ENCODE assay signal across 11 cellular contexts in genomic region chr7:10708447-10708846, GRCh38.
DNase-seq lines count a peak whose midpoint lies in the region; ATAC-seq and TF ChIP-seq lines count a peak whose summit lies in the region.
"Had no signal": no experiment of that assay in that cellular context is flagged by ENCODE, and none has a peak within 500 bp of the region (broad histone marks: within the 10 kb centered on the region; RNA-seq: fewer than 3 reads in every experiment).

No MANE protein-coding gene starts in this region.

- peak; percentile 73 for DNase-seq in GM23338 (ENCODE audit: low spot score)
- peak; percentile 2 to 16 for DNase-seq in NCI-H1930 (lab: John Stamatoyannopoulos, UW)
- peak; percentile 4 for DNase-seq in neural crest cell (ENCODE audit: low read depth, low spot score)
- DNase-seq in NCI-H2029 treated with DMSO at 0.1 percent for 48 hours (lab: John Stamatoyannopoulos, UW), result no peak
- DNase-seq in activated CD4-positive, alpha-beta T cell treated with anti-CD3 and anti-CD28 coated beads for 4 hours, result no peak
- DNase-seq in putamen (ENCODE audit: low spot score), result no peak
- no peak for DNase-seq in tibial artery
- DNase-seq: activated CD4-positive, alpha-beta T cell treated with anti-CD3 and anti-CD28 coated beads for 48 hours; stimulated activated CD4-positive, alpha-beta T cell treated with anti-CD3 and anti-CD28 coated beads, Interleukin-4, amount 100 ng/mL, for 4 hours had no signal

- no peaks in the 10 kb centered on the region for H3K36me3 ChIP-seq in GM23338 (ENCODE audit: insufficient read depth)
- no peaks in the 10 kb centered on the region for H3K36me3 ChIP-seq in tibial artery

- H3K4me3 Mint-ChIP-seq in GM23338, result no peak overlapping the region
- no peak overlapping the region for H3K4me3 Mint-ChIP-seq in neural crest cell
- H3K4me3 Mint-ChIP-seq: central memory CD8-positive, alpha-beta T cell had no signal

- H3K27me3 Mint-ChIP-seq in GM23338 (ENCODE audit: insufficient read depth, low read depth, poor library complexity) (peaks cover 3% of the 10 kb centered on the region), neural crest cell (ENCODE audit: low read depth) (no peaks in the 10 kb centered on the region)
- H3K27me3 Mint-ChIP-seq: central memory CD8-positive, alpha-beta T cell had no signal

- H3K9me3 Mint-ChIP-seq in GM23338 (no peaks in the 10 kb centered on the region), neural crest cell (no peaks in the 10 kb centered on the region)
- H3K9me3 Mint-ChIP-seq: central memory CD8-positive, alpha-beta T cell had no signal

- H3K27me3 ChIP-seq in GM23338 (ENCODE audit: insufficient read depth) (no peaks in the 10 kb centered on the region), tibial artery (no peaks in the 10 kb centered on the region)

- no peaks in the 10 kb centered on the region for H3F3A ChIP-seq in GM23338 (replicated peaks; ENCODE audit: low read depth)

- H3K4me2 ChIP-seq in GM23338, result no peak overlapping the region

- no peak overlapping the region for H2AFZ ChIP-seq in GM23338

- H3K9me2 ChIP-seq in GM23338 (ENCODE audit: insufficient read depth), result no peaks in the 10 kb centered on the region

- H3K27ac Mint-ChIP-seq in GM23338 (no peak overlapping the region), neural crest cell (ENCODE audit: unreplicated experiment) (no peak overlapping the region)

- H3K4me1 ChIP-seq in GM23338 (ENCODE audit: insufficient read depth) (no peaks in the 10 kb centered on the region), tibial artery (no peaks in the 10 kb centered on the region)

- intact Hi-C loops in tibial artery (cut with DNase I; ENCODE audit: low total_unique reads), result no loop called here

- no peak overlapping the region for H3K27ac ChIP-seq in GM23338 (ENCODE audit: low read depth)
- H3K27ac ChIP-seq in VCaP, result no peak overlapping the region
- no peak overlapping the region for H3K27ac ChIP-seq in tibial artery

- H3K4me3 ChIP-seq in GM23338 (no peak overlapping the region), tibial artery (no peak overlapping the region)

- no peaks in the 10 kb centered on the region for H3K4me1 Mint-ChIP-seq in GM23338
- no peaks in the 10 kb centered on the region for H3K4me1 Mint-ChIP-seq in neural crest cell
- H3K4me1 Mint-ChIP-seq: central memory CD8-positive, alpha-beta T cell had no signal

- H3K9me3 ChIP-seq in tibial artery, result no peaks in the 10 kb centered on the region

- H3K79me2 ChIP-seq in GM23338 (replicated peaks; ENCODE audit: insufficient read depth), result no peaks in the 10 kb centered on the region

- H3K36me3 Mint-ChIP-seq in GM23338 (ENCODE audit: low read depth) (no peaks in the 10 kb centered on the region), neural crest cell (ENCODE audit: low read depth) (no peaks in the 10 kb centered on the region)

- H4K20me1 ChIP-seq in GM23338 (replicated peaks; ENCODE audit: insufficient read depth), result no peaks in the 10 kb centered on the region

- ATAC-seq in GM23338, result peak; percentile 89

- TF ChIP-seq CTCF in GM23338 (conservative IDR thresholded peaks at IDR 0.05; ENCODE audit: low read depth in 2 of 2) (peak; percentile 65 to 84), VCaP (conservative IDR thresholded peaks at IDR 0.05) (peak; percentile 69), neural crest cell (conservative IDR thresholded peaks at IDR 0.05) (peak; percentile 60), tibial artery (IDR thresholded peaks at IDR 0.05) (no peak)

TF ChIP-seq in GM23338, 12 proteins besides CTCF, POLR2A, EP300 and RAD21 (continues in another document):
- TF ChIP-seq NANOG (IDR thresholded peaks at IDR 0.05; ENCODE audit: borderline replicate concordance), result no peak
- no peak for TF ChIP-seq EZH2phosphoT487 (IDR thresholded peaks at IDR 0.05; ENCODE audit: unreplicated experiment)
- TF ChIP-seq ETS1 (IDR thresholded peaks at IDR 0.05), result no peak
- no peak for TF ChIP-seq JUNB (IDR thresholded peaks at IDR 0.05; ENCODE audit: unreplicated experiment)
- TF ChIP-seq POLR2AphosphoS5 (IDR thresholded peaks at IDR 0.05; ENCODE audit: low read depth), result no peak
- TF ChIP-seq REST (IDR thresholded peaks at IDR 0.05; ENCODE audit: unreplicated experiment), result no peak
- TF ChIP-seq ZNF114 (CRISPR knock-in tag; IDR thresholded peaks at IDR 0.05), result no peak
- no peak for TF ChIP-seq EZH2 (IDR thresholded peaks at IDR 0.05; ENCODE audit: low read depth, unreplicated experiment)
- no peak for TF ChIP-seq ZNF331 (CRISPR knock-in tag; IDR thresholded peaks at IDR 0.05; ENCODE audit: low read depth)
- TF ChIP-seq STAT1 (IDR thresholded peaks at IDR 0.05; ENCODE audit: unreplicated experiment), result no peak
- no peak for TF ChIP-seq CREB1 (CRISPR knock-in tag; IDR thresholded peaks at IDR 0.05; ENCODE audit: low read depth)

Comparison
In these comparisons a context has a peak if more than half of its experiments do, and no peak if none do; other contexts are left out.
1. DNase-seq: peak in GM23338 (single experiment), NCI-H1930 (2 of 2) and neural crest cell (single experiment); none in NCI-H2029 treated with DMSO at 0.1 percent for 48 hours (single experiment), activated CD4-positive, alpha-beta T cell treated with anti-CD3 and anti-CD28 coated beads for 4 hours (0 of 2), putamen (single experiment) and tibial artery (0 of 2).
2. CTCF ChIP-seq: peak in GM23338 (2 of 2), VCaP (single experiment) and neural crest cell (single experiment); none in tibial artery (0 of 2).